Comparison of ENCODE assay signal across 13 cellular contexts in genomic region chr11:13073119-13073981, GRCh38.
DNase-seq lines count a peak whose midpoint lies in the region; ATAC-seq, FAIRE-seq and TF ChIP-seq lines count a peak whose summit lies in the region.
"Had no signal": no experiment of that assay in that cellular context is flagged by ENCODE, and none has a peak within 500 bp of the region (broad histone marks: within the 10 kb centered on the region; RNA-seq: fewer than 3 reads in every experiment).

No MANE protein-coding gene starts in this region.

- no peak for TF ChIP-seq CTCF in lower lobe of right lung (IDR thresholded peaks at IDR 0.05)

- intact Hi-C loops in lower lobe of right lung (cut with DNase I), result no loop called here

- no peak overlapping the region for H3K27ac ChIP-seq in lower lobe of right lung
- H3K27ac ChIP-seq: spleen, vagina had no signal

- H3K4me3 ChIP-seq in lower lobe of right lung, result no peak overlapping the region
- H3K4me3 ChIP-seq: spleen, vagina had no signal

- DNase-seq in ACHN (peak; percentile 30), H54 (ENCODE audit: insufficient read length, low spot score) (peak; percentile 72), amniotic epithelial cell (ENCODE audit: low read depth) (peak; percentile 26), glomerular visceral epithelial cell (ENCODE audit: extremely low spot score) (peak; percentile 89), GM19239 (ENCODE audit: insufficient read length, low spot score) (no peak), lower lobe of right lung (no peak), SK-N-DZ (ENCODE audit: low spot score) (no peak)
- DNase-seq: activated CD8-positive, alpha-beta memory T cell treated with anti-CD3 and anti-CD28 coated beads, Interleukin-2, amount 50 U/mL, for 48 hours; amygdala; spleen had no signal

- H3K27me3 ChIP-seq in lower lobe of right lung (ENCODE audit: low read depth), result no peaks in the 10 kb centered on the region
- H3K27me3 ChIP-seq: vagina had no signal

- TF ChIP-seq POLR2A in H54 (IDR thresholded peaks at IDR 0.05; ENCODE audit: low read depth, low read length), result no peak

- H3K4me1 ChIP-seq in lower lobe of right lung, result no peaks in the 10 kb centered on the region
- H3K4me1 ChIP-seq: spleen had no signal

- ATAC-seq in HG03342 (IDR thresholded peaks at IDR 0.05; ENCODE audit: unreplicated experiment) (no peak), lower lobe of right lung (no peak)
- ATAC-seq: natural killer cell treated with Interleukin-12 subunit alpha and Interleukin-12 subunit beta and Interleukin-15 and Interleukin-18, amount 100 ng/mL, for 72 hours had no signal

- in situ Hi-C loops in ACHN (cut with HindIII; ENCODE audit: low pct_ligation_motif_present, low pct_unique_long_range_greater_than_20kb, low sequenced_read_pairs), result no loop called here

- H3K9me3 ChIP-seq in lower lobe of right lung, result no peaks in the 10 kb centered on the region
- H3K9me3 ChIP-seq: spleen, vagina had no signal

- H3K36me3 ChIP-seq in lower lobe of right lung, result no peaks in the 10 kb centered on the region
- H3K36me3 ChIP-seq: spleen, vagina had no signal

- no peak for FAIRE-seq in H54 (lab: Jason Lieb, UNC)
- FAIRE-seq in GM19239 (lab: Jason Lieb, UNC), result no peak

Comparison
In these comparisons a context has a peak if more than half of its experiments do, and no peak if none do; other contexts are left out.
1. DNase-seq: peak in ACHN (single experiment), H54 (single experiment), amniotic epithelial cell (single experiment) and glomerular visceral epithelial cell (single experiment); none in GM19239 (single experiment), lower lobe of right lung (single experiment) and SK-N-DZ (single experiment).